Comparison of ENCODE assay signal across 1 cellular context in genomic region chr19:1293782-1294621, GRCh38.
TF ChIP-seq lines count a peak whose summit lies in the region.

No MANE protein-coding gene starts in this region.

TF ChIP-seq in WTC11, 78 proteins besides CTCF, POLR2A, EP300 and RAD21:
- no peak for TF ChIP-seq ARID4B (CRISPR knock-in tag; IDR thresholded peaks at IDR 0.05; ENCODE audit: borderline replicate concordance)
- TF ChIP-seq MLX (CRISPR knock-in tag; IDR thresholded peaks at IDR 0.05), result no peak
- TF ChIP-seq SMAD4 (CRISPR knock-in tag; IDR thresholded peaks at IDR 0.05), result no peak
- TF ChIP-seq TCF7 (CRISPR knock-in tag; IDR thresholded peaks at IDR 0.05; ENCODE audit: low read depth), result no peak
- no peak for TF ChIP-seq ZNF416 (CRISPR knock-in tag; IDR thresholded peaks at IDR 0.05)
- no peak for TF ChIP-seq NR1H2 (CRISPR knock-in tag; IDR thresholded peaks at IDR 0.05)
- TF ChIP-seq NR2C2 (CRISPR knock-in tag; IDR thresholded peaks at IDR 0.05), result no peak
- no peak for TF ChIP-seq HMGA2 (CRISPR knock-in tag; IDR thresholded peaks at IDR 0.05)
- no peak for TF ChIP-seq MXD4 (CRISPR knock-in tag; IDR thresholded peaks at IDR 0.05; ENCODE audit: borderline replicate concordance)
